Comparison of ENCODE assay signal across 11 cellular contexts in the genomic region with DNA sequence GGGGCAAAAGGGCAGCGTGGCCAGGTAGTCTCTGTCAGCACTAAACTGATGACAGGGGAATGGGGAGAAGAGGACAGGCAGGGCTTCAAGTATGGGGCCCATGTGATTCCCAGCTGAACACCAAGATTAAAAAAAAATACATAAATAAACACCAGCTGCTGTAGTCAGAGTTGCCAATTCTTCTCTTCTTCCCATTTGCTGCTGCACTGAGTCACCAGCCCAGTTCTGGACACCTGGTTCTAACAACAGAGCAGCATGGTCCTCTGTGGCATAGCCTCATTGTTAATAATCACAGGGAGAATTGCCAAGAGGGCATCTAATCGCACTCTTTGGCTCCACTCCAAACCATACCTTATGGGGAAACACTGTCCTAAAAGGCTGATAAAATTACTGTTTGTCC. TPM values are rescaled to one million over a fixed set of nuclear protein-coding genes. Genes with fewer than 3 reads are reported as not detected.
DNase-seq lines count a peak whose midpoint lies in the region; ATAC-seq and TF ChIP-seq lines count a peak whose summit lies in the region.
"Had no signal": no experiment of that assay in that cellular context is flagged by ENCODE, and none has a peak within 500 bp of the region (broad histone marks: within the 10 kb centered on the region; RNA-seq: fewer than 3 reads in every experiment).

No MANE protein-coding gene starts in this region.

- DNase-seq in AG08396 (ENCODE audit: low spot score) (peak; percentile 32), MG63 (peak; percentile 71), SHP77 (lab: John Stamatoyannopoulos, UW) (peak; percentile 65 to 76), heart right ventricle (no peak), osteoblast (ENCODE audit: insufficient read length, low spot score, missing footprints) (no peak), spleen (no peak)
- no peak for DNase-seq in naive thymus-derived CD4-positive, alpha-beta T cell
- DNase-seq: NCI-H187, right lobe of liver had no signal

- H3K4me2 ChIP-seq in osteoblast (ENCODE audit: insufficient read depth, low read length), result no peak overlapping the region
- H3K4me2 ChIP-seq: BLaER1 treated with 17β-estradiol and CSF1 and Interleukin-3, amounts not matched to agents 10 nM and 100 nM had no signal

- H4K20me1 ChIP-seq in osteoblast (ENCODE audit: insufficient read depth, low read length), result no peaks in the 10 kb centered on the region
- H4K20me1 ChIP-seq: BLaER1 treated with 17β-estradiol and CSF1 and Interleukin-3, amounts not matched to agents 10 nM and 100 nM had no signal

- no peak overlapping the region for H3K27ac Mint-ChIP-seq in naive thymus-derived CD4-positive, alpha-beta T cell

- no peaks in the 10 kb centered on the region for H3K36me3 ChIP-seq in MG63
- H3K36me3 ChIP-seq in heart right ventricle, result no peaks in the 10 kb centered on the region
- no peaks in the 10 kb centered on the region for H3K36me3 ChIP-seq in naive thymus-derived CD4-positive, alpha-beta T cell (ENCODE audit: control insufficient read depth in 2 of 3, insufficient read depth in 3 of 3, low read length in 3 of 3)
- no peaks in the 10 kb centered on the region for H3K36me3 ChIP-seq in osteoblast (ENCODE audit: insufficient read depth, low read length)
- H3K36me3 ChIP-seq in spleen, result no peaks in the 10 kb centered on the region
- H3K36me3 ChIP-seq: BLaER1 treated with 17β-estradiol and CSF1 and Interleukin-3, amounts not matched to agents 10 nM and 100 nM; right lobe of liver had no signal

- H3K27me3 ChIP-seq in MG63 (no peaks in the 10 kb centered on the region), heart right ventricle (no peaks in the 10 kb centered on the region), osteoblast (ENCODE audit: insufficient read depth, low read length) (no peaks in the 10 kb centered on the region), spleen (replicated peaks in 1 of 7) (no peaks in the 10 kb centered on the region)
- H3K27me3 ChIP-seq in naive thymus-derived CD4-positive, alpha-beta T cell (ENCODE audit: control insufficient read depth in 2 of 2, insufficient read depth in 2 of 2, low read length in 2 of 2), result no peaks in the 10 kb centered on the region
- H3K27me3 ChIP-seq: BLaER1 treated with 17β-estradiol and CSF1 and Interleukin-3, amounts not matched to agents 10 nM and 100 nM; right lobe of liver had no signal

- H3K27me3 Mint-ChIP-seq in naive thymus-derived CD4-positive, alpha-beta T cell, result peaks cover 0 to 29% (median 14%) of the 10 kb centered on the region in 5 donors

- WGBS in heart right ventricle, 2 donors, result 39 to 40% methylated on average over 2 of the region's 2 CpGs
- 36 to 66% (median 41%) methylated on average over 2 of the region's 2 CpGs for WGBS in spleen, 5 donors

- H3K9me3 Mint-ChIP-seq in naive thymus-derived CD4-positive, alpha-beta T cell, result peaks cover 0 to 3% (median 0%) of the 10 kb centered on the region in 11 donors

- H3K79me2 ChIP-seq in osteoblast (ENCODE audit: insufficient read depth, low read length), result peaks cover 4% of the 10 kb centered on the region

- no peaks in the 10 kb centered on the region for H3K4me1 Mint-ChIP-seq in naive thymus-derived CD4-positive, alpha-beta T cell

- no peak for TF ChIP-seq CTCF in heart right ventricle (IDR thresholded peaks at IDR 0.05)
- TF ChIP-seq CTCF in osteoblast (IDR thresholded peaks at IDR 0.05; ENCODE audit: extremely low read depth, low read depth, low read length), result no peak
- no peak for TF ChIP-seq CTCF in spleen (IDR thresholded peaks at IDR 0.05 in 8 of 11, conservative IDR thresholded peaks at IDR 0.05 in 3 of 11)

- no peak for TF ChIP-seq POLR2A in spleen (IDR thresholded peaks at IDR 0.05)

- H3K4me1 ChIP-seq in heart right ventricle (peaks cover 0 to 43% (median 15%) of the 10 kb centered on the region in 9 donors), osteoblast (ENCODE audit: insufficient read depth, low read length) (peaks cover 14% of the 10 kb centered on the region), spleen (no peaks in the 10 kb centered on the region)
- H3K4me1 ChIP-seq in naive thymus-derived CD4-positive, alpha-beta T cell (ENCODE audit: control insufficient read depth in 2 of 2, insufficient read depth in 2 of 2, low read length in 2 of 2), result no peaks in the 10 kb centered on the region
- H3K4me1 ChIP-seq: right lobe of liver had no signal

- CTCF ChIA-PET in naive thymus-derived CD4-positive, alpha-beta T cell (lab: Charles Lee), result no interaction called here

- POLR2A ChIA-PET in naive thymus-derived CD4-positive, alpha-beta T cell (lab: Charles Lee), result no interaction called here

- H3K4me3 Mint-ChIP-seq in naive thymus-derived CD4-positive, alpha-beta T cell, result no peak overlapping the region

- H2AFZ ChIP-seq in osteoblast (ENCODE audit: low read length), result no peak overlapping the region

- ATAC-seq in heart right ventricle (peak in 7 of 8 donors; percentile 41 to 80 (median 69)), GM18868 (IDR thresholded peaks at IDR 0.05; ENCODE audit: unreplicated experiment) (no peak)
- no peak for ATAC-seq in naive thymus-derived CD4-positive, alpha-beta T cell

- H3K27ac ChIP-seq in heart right ventricle, result no peak overlapping the region
- no peak overlapping the region for H3K27ac ChIP-seq in naive thymus-derived CD4-positive, alpha-beta T cell (ENCODE audit: low read depth, low read length)
- no peak overlapping the region for H3K27ac ChIP-seq in osteoblast (ENCODE audit: low read depth, low read length)
- H3K27ac ChIP-seq in spleen, result no peak overlapping the region
- H3K27ac ChIP-seq: BLaER1 treated with 17β-estradiol and CSF1 and Interleukin-3, amounts not matched to agents 10 nM and 100 nM; right lobe of liver had no signal

- no peaks in the 10 kb centered on the region for H3K9me3 ChIP-seq in MG63
- no peaks in the 10 kb centered on the region for H3K9me3 ChIP-seq in heart right ventricle
- H3K9me3 ChIP-seq in naive thymus-derived CD4-positive, alpha-beta T cell (ENCODE audit: control insufficient read depth in 2 of 3, low read length in 3 of 3), result no peaks in the 10 kb centered on the region
- no peaks in the 10 kb centered on the region for H3K9me3 ChIP-seq in osteoblast (ENCODE audit: low read depth, low read length)
- H3K9me3 ChIP-seq in spleen, result no peaks in the 10 kb centered on the region
- H3K9me3 ChIP-seq: BLaER1 treated with 17β-estradiol and CSF1 and Interleukin-3, amounts not matched to agents 10 nM and 100 nM; right lobe of liver had no signal

- intact Hi-C loops in heart right ventricle (cut with DNase I), result no loop called here
- intact Hi-C loops in naive thymus-derived CD4-positive, alpha-beta T cell (cut with micrococcal nuclease), result no loop called here
- intact Hi-C loops in spleen (cut with DNase I; ENCODE audit: low total_unique reads), result no loop called here

- H3K36me3 Mint-ChIP-seq in naive thymus-derived CD4-positive, alpha-beta T cell, result no peaks in the 10 kb centered on the region

- no peak overlapping the region for H3K4me3 ChIP-seq in MG63
- no peak overlapping the region for H3K4me3 ChIP-seq in heart right ventricle
- no peak overlapping the region for H3K4me3 ChIP-seq in naive thymus-derived CD4-positive, alpha-beta T cell (ENCODE audit: low read length)
- no peak overlapping the region for H3K4me3 ChIP-seq in osteoblast (ENCODE audit: insufficient read depth, low read length)
- no peak overlapping the region for H3K4me3 ChIP-seq in spleen
- H3K4me3 ChIP-seq: BLaER1 treated with 17β-estradiol and CSF1 and Interleukin-3, amounts not matched to agents 10 nM and 100 nM; right lobe of liver had no signal

RNA-seq across cellular contexts. Expression of a gene that starts 15.1 kb away (rescaled TPM):
- 3.6 and 4.0 TPM in 2 replicates for total RNA-seq in MG63 (2014; rRNA removed; shearing (Covaris generic); ENCODE audit: low replicate concordance)
- 1 to 10 TPM; 4.4 to 7.1 (median 5.5) TPM for total RNA-seq in heart right ventricle
- 1 to 10 TPM in 1 of 2 donors, under 1 TPM in 1; 0.62 to 1.5 TPM for polyA plus RNA-seq in heart right ventricle
- total RNA-seq in naive thymus-derived CD4-positive, alpha-beta T cell, result 1 to 10 TPM in 1 of 5 experiments, under 1 TPM in 2, not detected in 2; 0.08 to 2.1 (median 0.34) TPM
- polyA plus RNA-seq in naive thymus-derived CD4-positive, alpha-beta T cell, result not detected
- total RNA-seq in osteoblast, result 13.0 and 13.4 TPM in 2 replicates
- total RNA-seq in spleen, result 1 to 10 TPM; 1.2 to 3.9 (median 2.4) TPM
- polyA plus RNA-seq in spleen, result under 1 TPM; 0.17 to 0.48 (median 0.33) TPM

Comparison
In these comparisons a context has a peak if more than half of its experiments do, and no peak if none do; other contexts are left out.
1. DNase-seq: peak in AG08396 (single experiment), MG63 (single experiment) and SHP77 (2 of 2); none in heart right ventricle (0 of 2), naive thymus-derived CD4-positive, alpha-beta T cell (0 of 9), osteoblast (single experiment) and spleen (single experiment).
2. ATAC-seq: peak in heart right ventricle (7 of 8); none in GM18868 (single experiment) and naive thymus-derived CD4-positive, alpha-beta T cell (single experiment).